11 cellular contexts compared by ENCODE assay signal in genomic region chr16:23466162-23466885, GRCh38. TPM values are rescaled to one million over a fixed set of nuclear protein-coding genes. Genes with fewer than 3 reads are reported as not detected.
DNase-seq lines count a peak whose midpoint lies in the region; ATAC-seq and TF ChIP-seq lines count a peak whose summit lies in the region.
"Had no signal": no experiment of that assay in that cellular context is flagged by ENCODE, and none has a peak within 500 bp of the region (broad histone marks: within the 10 kb centered on the region; RNA-seq: fewer than 3 reads in every experiment).

No MANE protein-coding gene starts in this region.

- peaks cover 55% of the 10 kb centered on the region for H3K36me3 Mint-ChIP-seq in nephron progenitor cell (ENCODE audit: low read depth)
- peaks cover 39% of the 10 kb centered on the region for H3K36me3 Mint-ChIP-seq in T-cell

- H3K4me3 Mint-ChIP-seq in nephron progenitor cell, result no peak overlapping the region
- H3K4me3 Mint-ChIP-seq in T-cell, result no peak overlapping the region
- H3K4me3 Mint-ChIP-seq: activated CD8-positive, alpha-beta T cell treated with anti-CD3 and anti-CD28 coated beads, Interleukin-2, amount 10 ng/mL, durations not matched to agents 7 days and 5 days had no signal

- no peaks in the 10 kb centered on the region for H3K4me1 ChIP-seq in HAP-1

- peak overlapping the region; percentile 70 for H3K27ac ChIP-seq in brain microvascular endothelial cell
- H3K27ac ChIP-seq: ovary had no signal

- POLR2A ChIA-PET in T-cell (lab: Charles Lee), result no interaction called here

- no peaks in the 10 kb centered on the region for H3K9me3 ChIP-seq in HAP-1
- H3K9me3 ChIP-seq: ovary had no signal

- ATAC-seq in T-cell (replicated peaks in 1 of 4), result no peak
- ATAC-seq: activated CD8-positive, alpha-beta T cell treated with anti-CD3 and anti-CD28 coated beads, Interleukin-2, amount 10 ng/mL, durations not matched to agents 7 days and 5 days had no signal

- H3K4me1 Mint-ChIP-seq in nephron progenitor cell (peaks cover 9% of the 10 kb centered on the region), T-cell (no peaks in the 10 kb centered on the region)

- peak; percentile 85 for DNase-seq in Daoy (ENCODE audit: low read depth)
- peak; percentile 96 for DNase-seq in HT1080 (ENCODE audit: low read depth)
- DNase-seq in brain microvascular endothelial cell, result peak; percentile 92
- no peak for DNase-seq in nephron progenitor cell
- DNase-seq in HAP-1 (ENCODE audit: low spot score in 2 of 2), result no peak
- DNase-seq in T-cell, result no peak
- no peak for DNase-seq in retina
- DNase-seq: activated CD8-positive, alpha-beta T cell treated with anti-CD3 and anti-CD28 coated beads, Interleukin-2, amount 10 ng/mL, durations not matched to agents 7 days and 5 days; amygdala; ovary; SW 1271 had no signal

- H3K27me3 ChIP-seq in brain microvascular endothelial cell (replicated peaks) (no peaks in the 10 kb centered on the region), HAP-1 (ENCODE audit: low read depth) (no peaks in the 10 kb centered on the region)
- H3K27me3 ChIP-seq: ovary had no signal

- CTCF ChIA-PET in T-cell (lab: Charles Lee), result no interaction called here

- in situ Hi-C loops in brain microvascular endothelial cell (cut with HindIII; ENCODE audit: low pct_ligation_motif_present, low sequenced_read_pairs) (no loop called here), HAP-1 (cut with MboI; ENCODE audit: low sequenced_read_pairs) (no loop called here)

- no peaks in the 10 kb centered on the region for H3K9me3 Mint-ChIP-seq in nephron progenitor cell
- H3K9me3 Mint-ChIP-seq in T-cell, result no peaks in the 10 kb centered on the region

- H3K36me3 ChIP-seq in brain microvascular endothelial cell (replicated peaks) (peaks cover 30% of the 10 kb centered on the region), HAP-1 (replicated peaks) (peaks cover 56% of the 10 kb centered on the region)
- H3K36me3 ChIP-seq: ovary had no signal

- H3K4me3 ChIP-seq in brain microvascular endothelial cell (ENCODE audit: low read depth, low read length) (no peak overlapping the region), HAP-1 (no peak overlapping the region)
- H3K4me3 ChIP-seq: ovary had no signal

- H3K27me3 Mint-ChIP-seq in nephron progenitor cell (ENCODE audit: low read depth, poor library complexity), result no peaks in the 10 kb centered on the region
- no peaks in the 10 kb centered on the region for H3K27me3 Mint-ChIP-seq in T-cell

- no peak for TF ChIP-seq CTCF in brain microvascular endothelial cell (IDR thresholded peaks at IDR 0.05; ENCODE audit: low read depth, low read length, missing control alignments)
- no peak for TF ChIP-seq CTCF in nephron progenitor cell (IDR thresholded peaks at IDR 0.05)

- peak overlapping the region; percentile 52 for H3K27ac Mint-ChIP-seq in nephron progenitor cell
- no peak overlapping the region for H3K27ac Mint-ChIP-seq in T-cell
- H3K27ac Mint-ChIP-seq: activated CD8-positive, alpha-beta T cell treated with anti-CD3 and anti-CD28 coated beads, Interleukin-2, amount 10 ng/mL, durations not matched to agents 7 days and 5 days had no signal

RNA-seq across cellular contexts. Expression of gene COG7, which starts 13.3 kb away (rescaled TPM):
- total RNA-seq in Daoy (2014; rRNA removed; shearing (Covaris generic)), result 10.5 and 13.6 TPM in 2 replicates
- 9.5 and 12.8 TPM in 2 replicates for total RNA-seq in HT1080 (2014; rRNA removed; shearing (Covaris generic))
- 13.0 and 16.2 TPM in 2 replicates for polyA plus RNA-seq in HT1080 (2015; cell fraction: cytosol; rRNA removed)
- 57.9 and 65.6 TPM in 2 replicates for polyA plus RNA-seq in HT1080 (2015; cell fraction: nucleus; rRNA removed)
- 10 to 100 TPM; 15.8 to 23.2 (median 22.4) TPM for total RNA-seq in T-cell

RNA-seq across cellular contexts. Expression of gene GGA2, which starts 44.0 kb away (rescaled TPM):
- 10.0 and 15.3 TPM in 2 replicates for total RNA-seq in Daoy (2014; rRNA removed; shearing (Covaris generic))
- total RNA-seq in HT1080 (2014; rRNA removed; shearing (Covaris generic)), result 14.0 and 26.6 TPM in 2 replicates
- 19.2 and 24.1 TPM in 2 replicates for polyA plus RNA-seq in HT1080 (2015; cell fraction: cytosol; rRNA removed)
- 57.6 and 79.6 TPM in 2 replicates for polyA plus RNA-seq in HT1080 (2015; cell fraction: nucleus; rRNA removed)
- 100 to 1,000 TPM in 2 of 5 donors, 10 to 100 TPM in 3; 84.0 to 146 (median 99.6) TPM for total RNA-seq in T-cell

Comparison
In these comparisons a context has a peak if more than half of its experiments do, and no peak if none do; other contexts are left out.
1. DNase-seq: peak in Daoy (single experiment), HT1080 (single experiment) and brain microvascular endothelial cell (single experiment); none in nephron progenitor cell (single experiment), HAP-1 (0 of 2), T-cell (0 of 34) and retina (single experiment).